8 cellular contexts compared by ENCODE assay signal in genomic region chr6:3356056-3356823, GRCh38.
DNase-seq lines count a peak whose midpoint lies in the region; FAIRE-seq and TF ChIP-seq lines count a peak whose summit lies in the region.

No MANE protein-coding gene starts in this region.

- FAIRE-seq in RCC 7860 (lab: Jason Lieb, UNC): no peak

- peak; percentile 73 for DNase-seq in GM12865 (ENCODE audit: low read depth)
- DNase-seq in HFF-Myc (ENCODE audit: extremely low read depth, low read depth): no peak
- DNase-seq in NB4 (ENCODE audit: low read depth): peak; percentile 93
- DNase-seq in UCSD-AML1 (lab: John Stamatoyannopoulos, UW; ENCODE audit: unreplicated experiment): peak; percentile 45
- peak; percentile 54 to 60 for DNase-seq in cardiac fibroblast (ENCODE audit: low read depth in 2 of 2)
- peak; percentile 28 for DNase-seq in kidney epithelial cell (ENCODE audit: low read depth)
- DNase-seq in stimulated activated CD4-positive, alpha-beta T cell treated with anti-CD3 and anti-CD28 coated beads, Interleukin-15, amount 100 ng/mL, for 24 hours: peak; percentile 53
- DNase-seq in RCC 7860 (ENCODE audit: low spot score): no peak

- no peak for TF ChIP-seq POLR2A in NB4 (IDR thresholded peaks at IDR 0.05; ENCODE audit: extremely low read depth, insufficient read length)

- H3K36me3 ChIP-seq in kidney epithelial cell (ENCODE audit: control insufficient read depth, insufficient read depth, low read length): no peaks in the 10 kb centered on the region

- peak overlapping the region; percentile 55 for H3K4me3 ChIP-seq in GM12865 (ENCODE audit: low read depth, low read length)
- peak overlapping the region; percentile 27; the same call in 1 of the 2 replicates for H3K4me3 ChIP-seq in HFF-Myc (replicated peaks; ENCODE audit: low read depth, low read length)
- H3K4me3 ChIP-seq in NB4 (ENCODE audit: low read depth, low read length): peak overlapping the region; percentile 62
- H3K4me3 ChIP-seq in cardiac fibroblast (replicated peaks in 1 of 2; ENCODE audit: low read depth in 2 of 2, low read length in 2 of 2): peak overlapping the region; percentile 9 to 36
- H3K4me3 ChIP-seq in kidney epithelial cell (ENCODE audit: low read depth, low read length): peak overlapping the region; percentile 15

- H3K27me3 ChIP-seq in kidney epithelial cell (ENCODE audit: control insufficient read depth, insufficient read depth, low read length): no peaks in the 10 kb centered on the region

- TF ChIP-seq CTCF in GM12865 (IDR thresholded peaks at IDR 0.05; ENCODE audit: insufficient read depth, low read depth, low read length, missing control alignments) (no peak), HFF-Myc (IDR thresholded peaks at IDR 0.05; ENCODE audit: low read depth, low read length, missing control alignments) (no peak), NB4 (IDR thresholded peaks at IDR 0.05; ENCODE audit: low read depth, low read length) (no peak), cardiac fibroblast (IDR thresholded peaks at IDR 0.05; ENCODE audit: low read depth, low read length) (no peak), kidney epithelial cell (IDR thresholded peaks at IDR 0.05; ENCODE audit: insufficient read depth, low read length, poor library complexity, severe bottlenecking) (no peak)

Comparison
In these comparisons a context has a peak if more than half of its experiments do, and no peak if none do; other contexts are left out.
1. DNase-seq: peak in GM12865 (single experiment), NB4 (single experiment), UCSD-AML1 (single experiment), cardiac fibroblast (2 of 2), kidney epithelial cell (single experiment) and stimulated activated CD4-positive, alpha-beta T cell treated with anti-CD3 and anti-CD28 coated beads, Interleukin-15, amount 100 ng/mL, for 24 hours (single experiment); none in HFF-Myc (single experiment) and RCC 7860 (single experiment).
2. Peak in every context shown above with its lines, with median percentiles within 50 percentile points of each other: H3K4me3 ChIP-seq.